Comparison of ENCODE assay signal across 27 cellular contexts in the genomic region with DNA sequence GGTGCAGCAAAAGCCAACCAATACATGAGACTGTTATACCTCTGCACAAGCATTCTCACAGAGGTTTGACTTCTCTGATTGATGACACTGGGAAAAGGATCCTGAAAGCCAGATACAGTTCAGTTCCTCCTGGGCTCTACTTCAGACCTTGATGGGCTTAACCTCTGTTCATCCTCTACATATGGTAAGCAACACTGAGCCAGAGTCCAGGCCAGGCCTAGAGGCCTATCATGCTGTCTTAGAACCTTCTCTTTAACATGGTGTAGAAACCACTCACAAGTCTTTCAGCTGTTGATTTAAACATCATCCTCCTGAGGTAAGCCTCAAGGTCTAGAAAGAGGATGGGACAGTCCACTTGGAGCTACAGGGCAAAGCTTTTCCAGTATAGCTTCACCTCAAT.
"Had no signal": no experiment of that assay in that cellular context is flagged by ENCODE, and none has a peak within 500 bp of the region (broad histone marks: within the 10 kb centered on the region; RNA-seq: fewer than 3 reads in every experiment).

No MANE protein-coding gene starts in this region.

- H3K27ac ChIP-seq: ascending aorta, breast epithelium, cardiac muscle cell, coronary artery, dorsolateral prefrontal cortex, WERI-Rb-1 had no signal

- ATAC-seq: activated CD4-positive, alpha-beta T cell treated with anti-CD3 and anti-CD28 coated beads for 36 hours; activated CD8-positive, alpha-beta memory T cell treated with anti-CD3 and anti-CD28 coated beads, Interleukin-2, amount 10 ng/mL, durations not matched to agents 7 days and 5 days; activated CD8-positive, alpha-beta T cell treated with anti-CD3 and anti-CD28 coated beads, Interleukin-2, amount 10 ng/mL, durations not matched to agents 7 days and 5 days; activated naive CD8-positive, alpha-beta T cell treated with anti-CD3 and anti-CD28 coated beads, Interleukin-2, amount 50 U/mL, for 24 hours; esophagus mucosa; T-helper 17 cell had no signal

- H3K27me3 ChIP-seq: ascending aorta, breast epithelium, cardiac muscle cell, dorsolateral prefrontal cortex had no signal

- H3K9me3 ChIP-seq: ascending aorta, breast epithelium had no signal

- H3K4me3 ChIP-seq: ascending aorta, breast epithelium, cardiac muscle cell, coronary artery, dorsolateral prefrontal cortex had no signal

- H3K36me3 ChIP-seq: ascending aorta, breast epithelium had no signal

- H3K4me1 ChIP-seq: breast epithelium had no signal

- DNase-seq: activated B cell treated with CpG ODN at 0.5 μM for 24 hours; activated CD4-positive, alpha-beta memory T cell treated with anti-CD3 and anti-CD28 coated beads for 36 hours; activated CD4-positive, alpha-beta T cell treated with anti-CD3 and anti-CD28 coated beads for 36 hours; activated CD4-positive, alpha-beta T cell treated with anti-CD3 and anti-CD28 coated beads, Interleukin-2, amount 10 ng/mL, durations not matched to agents 24 days and 14 days; activated CD4-positive, CD25-positive, alpha-beta regulatory T cell treated with anti-CD3 and anti-CD28 coated beads, Interleukin-2, amount 50 U/mL, for 72 hours; activated CD8-positive, alpha-beta memory T cell treated with anti-CD3 and anti-CD28 coated beads, Interleukin-2, amount 10 ng/mL, durations not matched to agents 7 days and 5 days; activated CD8-positive, alpha-beta memory T cell treated with anti-CD3 and anti-CD28 coated beads, Interleukin-2, amount 50 U/mL, for 4 hours; activated CD8-positive, alpha-beta T cell treated with anti-CD3 and anti-CD28 coated beads, Interleukin-2, amount 10 ng/mL, durations not matched to agents 7 days and 5 days; activated effector memory CD4-positive, alpha-beta T cell treated with anti-CD3 and anti-CD28 coated beads, Interleukin-2, amount 50 U/mL, for 16 hours; activated naive CD4-positive, alpha-beta T cell treated with anti-CD3 and anti-CD28 coated beads for 36 hours; activated naive CD8-positive, alpha-beta T cell treated with anti-CD3 and anti-CD28 coated beads for 36 hours; activated naive CD8-positive, alpha-beta T cell treated with anti-CD3 and anti-CD28 coated beads, Interleukin-2, amount 50 U/mL, for 24 hours; activated T-cell treated with anti-CD3 and anti-CD28 coated beads, Interleukin-2, amount 50 U/mL, for 1 hour; activated T-cell treated with anti-CD3 and anti-CD28 coated beads, Interleukin-2, amount 50 U/mL, for 48 hours; central memory CD4-positive, alpha-beta T cell; dorsolateral prefrontal cortex; effector memory CD4-positive, alpha-beta T cell; endodermal cell; head of caudate nucleus; T-helper 17 cell; T1000; WERI-Rb-1 had no signal
